Comparison of ENCODE assay signal across 29 cellular contexts in the genomic region with DNA sequence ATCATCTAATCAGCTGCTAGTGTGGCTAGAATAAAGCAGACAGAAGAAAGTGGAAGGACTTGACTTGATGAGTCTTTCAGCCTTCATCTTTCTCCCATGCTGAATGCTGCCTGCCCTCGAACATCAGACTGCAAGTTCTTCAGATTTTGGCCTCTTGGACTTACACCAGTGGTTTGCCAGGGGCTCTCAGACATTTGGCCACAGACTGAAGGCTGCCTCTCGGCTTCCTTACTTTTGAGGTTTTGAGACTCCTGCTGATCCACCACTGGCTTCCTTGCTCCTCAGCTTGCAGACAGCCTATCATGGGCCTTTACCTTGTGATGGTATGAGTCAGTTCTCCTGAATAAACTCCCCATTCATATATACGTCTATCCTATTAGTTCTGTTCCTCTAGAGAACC. TPM values are rescaled to one million over a fixed set of nuclear protein-coding genes. Genes with fewer than 3 reads are reported as not detected.
"Had no signal": no experiment of that assay in that cellular context is flagged by ENCODE, and none has a peak within 500 bp of the region (broad histone marks: within the 10 kb centered on the region; RNA-seq: fewer than 3 reads in every experiment).

No MANE protein-coding gene starts in this region.

- H3K4me3 ChIP-seq: stomach, suprapubic skin, testis, thoracic aorta, thyroid gland, tibial artery, tibial nerve, transverse colon, upper lobe of left lung, upper lobe of right lung, uterus, vagina had no signal

- H3K27me3 Mint-ChIP-seq: stimulated activated naive CD8-positive, alpha-beta T cell treated with anti-CD3 and anti-CD28 coated beads, Interleukin-15, amount 100 ng/mL, for 72 hours; stimulated activated naive CD8-positive, alpha-beta T cell treated with anti-CD3 and anti-CD28 coated beads, Interleukin-15, Interleukin-2, amounts not matched to agents 100 ng/mL and 50 ng/mL, for 24 hours had no signal

- H3K36me3 ChIP-seq: stomach, suprapubic skin, thoracic aorta, thyroid gland, tibial artery, tibial nerve, transverse colon, upper lobe of left lung, upper lobe of right lung, uterus, vagina had no signal

- ATAC-seq: stimulated activated effector memory CD8-positive, alpha-beta T cell treated with anti-CD3 and anti-CD28 coated beads, Interleukin-12 subunit alpha, Interleukin-12 subunit beta, amount 100 ng/mL, for 72 hours; stimulated activated memory B cell treated with anti-CD40 and anti-IgM and Interleukin-4, amounts not matched to agents 10 μg/mL and 1 μg/mL and 100 μg/mL, for 72 hours; stimulated activated naive B cell treated with anti-CD40 and anti-IgM and Interleukin-4, amounts not matched to agents 10 μg/mL and 1 μg/mL and 100 μg/mL, for 72 hours; stimulated activated naive CD8-positive, alpha-beta T cell treated with anti-CD3 and anti-CD28 coated beads, Interleukin-15, amount 100 ng/mL, for 72 hours; stimulated activated naive CD8-positive, alpha-beta T cell treated with anti-CD3 and anti-CD28 coated beads, Interleukin-15, Interleukin-2, amounts not matched to agents 100 U/mL and 50 U/mL, for 24 hours; upper lobe of right lung had no signal

- H3K27ac Mint-ChIP-seq: stimulated activated effector memory CD8-positive, alpha-beta T cell treated with anti-CD3 and anti-CD28 coated beads, Interleukin-12 subunit alpha, Interleukin-12 subunit beta, amount 100 ng/mL, for 72 hours; stimulated activated memory B cell treated with anti-CD40 and anti-IgM and Interleukin-4, amounts not matched to agents 10 μg/mL and 1 μg/mL and 100 μg/mL, for 72 hours; stimulated activated naive B cell treated with anti-CD40 and anti-IgM and Interleukin-4, amounts not matched to agents 10 μg/mL and 1 μg/mL and 100 μg/mL, for 72 hours; stimulated activated naive CD8-positive, alpha-beta T cell treated with anti-CD3 and anti-CD28 coated beads, Interleukin-15, Interleukin-2, amounts not matched to agents 100 ng/mL and 50 ng/mL, for 24 hours; type B pancreatic cell had no signal

- H3K27ac ChIP-seq: stomach, suprapubic skin, testis, thoracic aorta, thyroid gland, tibial artery, tibial nerve, transverse colon, upper lobe of left lung, upper lobe of right lung, uterus, vagina had no signal

- DNase-seq: stimulated activated CD4-positive, alpha-beta T cell treated with anti-CD3 and anti-CD28 coated beads, Interleukin-2, amount 100 ng/mL, for 48 hours; stimulated activated CD4-positive, alpha-beta T cell treated with anti-CD3 and anti-CD28 coated beads, Interleukin-4, amount 100 ng/mL, for 1 hour; stimulated activated CD4-positive, alpha-beta T cell treated with anti-CD3 and anti-CD28 coated beads, Interleukin-4, amount 100 ng/mL, for 24 hours; stimulated activated CD4-positive, alpha-beta T cell treated with anti-CD3 and anti-CD28 coated beads, Interleukin-4, amount 100 ng/mL, for 4 hours; stimulated activated CD8-positive, alpha-beta memory T cell treated with anti-CD3 and anti-CD28 coated beads, Interleukin-4, amount 100 ng/mL, for 48 hours; stimulated activated naive B cell treated with anti-CD40 and anti-IgM and Interleukin-4, amounts not matched to agents 10 μg/mL and 1 μg/mL and 100 μg/mL, for 72 hours; stimulated activated naive CD4-positive, alpha-beta T cell; stimulated activated naive CD4-positive, alpha-beta T cell treated with Interleukin-2 at 50 U/mL for 16 hours; stimulated activated naive CD8-positive, alpha-beta T cell treated with anti-CD3 and anti-CD28 coated beads, Interleukin-15, amount 100 ng/mL, for 72 hours; stimulated activated naive CD8-positive, alpha-beta T cell treated with anti-CD3 and anti-CD28 coated beads, Interleukin-15, Interleukin-2, amounts not matched to agents 100 U/mL and 50 U/mL, for 24 hours; stomach; substantia nigra; testis; thyroid gland; tibial artery; transverse colon; trophoblast cell; upper lobe of left lung; upper lobe of right lung; uterus had no signal

- H3K9me3 Mint-ChIP-seq: stimulated activated effector memory CD8-positive, alpha-beta T cell treated with anti-CD3 and anti-CD28 coated beads, Interleukin-12 subunit alpha, Interleukin-12 subunit beta, amount 100 ng/mL, for 72 hours; stimulated activated memory B cell treated with anti-CD40 and anti-IgM and Interleukin-4, amounts not matched to agents 10 μg/mL and 1 μg/mL and 100 μg/mL, for 72 hours had no signal

- H3K4me1 ChIP-seq: stomach, suprapubic skin, testis, thyroid gland, tibial artery, tibial nerve, transverse colon, upper lobe of left lung, upper lobe of right lung, uterus, vagina had no signal

- H3K9me3 ChIP-seq: suprapubic skin, testis, thoracic aorta, thyroid gland, transverse colon, upper lobe of right lung, uterus, vagina had no signal

- H3K36me3 Mint-ChIP-seq: stimulated activated effector memory CD8-positive, alpha-beta T cell treated with anti-CD3 and anti-CD28 coated beads, Interleukin-12 subunit alpha, Interleukin-12 subunit beta, amount 100 ng/mL, for 72 hours; stimulated activated memory B cell treated with anti-CD40 and anti-IgM and Interleukin-4, amounts not matched to agents 10 μg/mL and 1 μg/mL and 100 μg/mL, for 72 hours; stimulated activated naive B cell treated with anti-CD40 and anti-IgM and Interleukin-4, amounts not matched to agents 10 μg/mL and 1 μg/mL and 100 μg/mL, for 72 hours; type B pancreatic cell had no signal

- H3K27me3 ChIP-seq: stomach, suprapubic skin, testis, thyroid gland, tibial artery, tibial nerve, transverse colon, upper lobe of left lung, upper lobe of right lung, uterus, vagina had no signal

- H3K4me1 Mint-ChIP-seq: stimulated activated effector memory CD8-positive, alpha-beta T cell treated with anti-CD3 and anti-CD28 coated beads, Interleukin-12 subunit alpha, Interleukin-12 subunit beta, amount 100 ng/mL, for 72 hours; stimulated activated memory B cell treated with anti-CD40 and anti-IgM and Interleukin-4, amounts not matched to agents 10 μg/mL and 1 μg/mL and 100 μg/mL, for 72 hours; stimulated activated naive B cell treated with anti-CD40 and anti-IgM and Interleukin-4, amounts not matched to agents 10 μg/mL and 1 μg/mL and 100 μg/mL, for 72 hours; stimulated activated naive CD8-positive, alpha-beta T cell treated with anti-CD3 and anti-CD28 coated beads, Interleukin-15, amount 100 ng/mL, for 72 hours had no signal

- H3K4me3 Mint-ChIP-seq: stimulated activated effector memory CD8-positive, alpha-beta T cell treated with anti-CD3 and anti-CD28 coated beads, Interleukin-12 subunit alpha, Interleukin-12 subunit beta, amount 100 ng/mL, for 72 hours; stimulated activated memory B cell treated with anti-CD40 and anti-IgM and Interleukin-4, amounts not matched to agents 10 μg/mL and 1 μg/mL and 100 μg/mL, for 72 hours; stimulated activated naive B cell treated with anti-CD40 and anti-IgM and Interleukin-4, amounts not matched to agents 10 μg/mL and 1 μg/mL and 100 μg/mL, for 72 hours; stimulated activated naive CD8-positive, alpha-beta T cell treated with anti-CD3 and anti-CD28 coated beads, Interleukin-15, amount 100 ng/mL, for 72 hours; stimulated activated naive CD8-positive, alpha-beta T cell treated with anti-CD3 and anti-CD28 coated beads, Interleukin-15, Interleukin-2, amounts not matched to agents 100 ng/mL and 50 ng/mL, for 24 hours; type B pancreatic cell had no signal

RNA-seq across cellular contexts. Expression of gene PLPP4, which starts 26.0 kb away (rescaled TPM):
- total RNA-seq: stomach, thoracic aorta, tibial nerve, ureter had no signal
